8 cellular contexts compared by ENCODE assay signal in genomic region chr7:134316539-134317344, GRCh38. TPM values are rescaled to one million over a fixed set of nuclear protein-coding genes. Genes with fewer than 3 reads are reported as not detected.
A peak's percentile ranks its signal among the peaks of the same experiment; 100 is the strongest.
DNase-seq lines count a peak whose midpoint lies in the region; ATAC-seq, FAIRE-seq and TF ChIP-seq lines count a peak whose summit lies in the region.

A gene with protein sequence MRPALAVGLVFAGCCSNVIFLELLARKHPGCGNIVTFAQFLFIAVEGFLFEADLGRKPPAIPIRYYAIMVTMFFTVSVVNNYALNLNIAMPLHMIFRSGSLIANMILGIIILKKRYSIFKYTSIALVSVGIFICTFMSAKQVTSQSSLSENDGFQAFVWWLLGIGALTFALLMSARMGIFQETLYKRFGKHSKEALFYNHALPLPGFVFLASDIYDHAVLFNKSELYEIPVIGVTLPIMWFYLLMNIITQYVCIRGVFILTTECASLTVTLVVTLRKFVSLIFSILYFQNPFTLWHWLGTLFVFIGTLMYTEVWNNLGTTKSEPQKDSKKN (minus strand): TSS chr7:134316930. CDS start chr7:134316751, 179 bp downstream.

- H3K27me3 ChIP-seq in adrenal gland (no peaks in the 10 kb centered on the region), heart left ventricle (no peaks in the 10 kb centered on the region), upper lobe of left lung (no peaks in the 10 kb centered on the region)

- no peaks in the 10 kb centered on the region for H3K9me3 ChIP-seq in adrenal gland (replicated peaks in 1 of 3)
- no peaks in the 10 kb centered on the region for H3K9me3 ChIP-seq in heart left ventricle
- no peaks in the 10 kb centered on the region for H3K9me3 ChIP-seq in upper lobe of left lung

- ATAC-seq in HG02840 (IDR thresholded peaks at IDR 0.05; ENCODE audit: low FRiP score, unreplicated experiment) (peak; percentile 99), T-cell (replicated peaks in 1 of 4) (peak; percentile 98 to 99 (median 98)), heart left ventricle (peak; percentile 99 to 100 (median 100)), upper lobe of left lung (ENCODE audit: low FRiP score in 2 of 2) (peak; percentile 99 to 100)

- DNase-seq in GM12891 (ENCODE audit: insufficient read length, low spot score), result peak; percentile 91
- DNase-seq in NCI-H1436 treated with DMSO at 0.1 percent for 48 hours (lab: John Stamatoyannopoulos, UW), result peak; percentile 77
- DNase-seq in T-cell, result peak; percentile 88 to 97 (median 93)
- peak; percentile 96 to 99 (median 98) for DNase-seq in adrenal gland
- peak; percentile 96 to 98 (median 98) for DNase-seq in heart left ventricle
- peak; percentile 97 for DNase-seq in pons (ENCODE audit: low spot score)
- DNase-seq in upper lobe of left lung, result peak; percentile 96 to 99

- TF ChIP-seq EP300 in upper lobe of left lung (IDR thresholded peaks at IDR 0.05), result no peak

- peaks cover 0 to 6% of the 10 kb centered on the region in 2 donors for H3K27me3 Mint-ChIP-seq in T-cell

- TF ChIP-seq CTCF in adrenal gland (IDR thresholded peaks at IDR 0.05) (peak in 4 of 6 experiments; percentile 23 to 47 (median 40)), heart left ventricle (IDR thresholded peaks at IDR 0.05) (peak in 10 of 12 donors; percentile 8 to 52 (median 34)), upper lobe of left lung (IDR thresholded peaks at IDR 0.05) (peak; percentile 19 to 56 (median 36))

- POLR2A ChIA-PET in T-cell (lab: Charles Lee), result no interaction called here

- peak within 1 kb of the TSS; percentile 84 to 91 for H3K27ac Mint-ChIP-seq in T-cell

- intact Hi-C loops in adrenal gland (cut with DNase I) (no loop called here), heart left ventricle (cut with DNase I) (loop anchor here in 1 of 10 donors (5.0 kb wide), 1 partner anchor 189 kb away; the partner anchor contains the start of gene LRGUK)

- H3K4me1 ChIP-seq in adrenal gland (replicated peaks in 1 of 2) (peaks cover 5 to 7% of the 10 kb centered on the region in 2 donors), heart left ventricle (peaks cover 0 to 15% (median 7%) of the 10 kb centered on the region in 12 donors), upper lobe of left lung (peaks cover 0 to 16% (median 4%) of the 10 kb centered on the region in 4 donors)

- FAIRE-seq in GM12891 (lab: Jason Lieb, UNC), result peak; percentile 99

- H3K9me3 Mint-ChIP-seq in T-cell, result no peaks in the 10 kb centered on the region

- H3K36me3 ChIP-seq in adrenal gland (replicated peaks in 1 of 2), result no peaks in the 10 kb centered on the region
- no peaks in the 10 kb centered on the region for H3K36me3 ChIP-seq in heart left ventricle
- no peaks in the 10 kb centered on the region for H3K36me3 ChIP-seq in upper lobe of left lung

- peaks cover 4% of the 10 kb centered on the region for H3K36me3 Mint-ChIP-seq in T-cell

- H3K4me3 ChIP-seq in adrenal gland (peak within 1 kb of the TSS; percentile 76 to 99 (median 93)), heart left ventricle (peak within 1 kb of the TSS; percentile 66 to 100 (median 83)), upper lobe of left lung (peak within 1 kb of the TSS; percentile 90 to 99 (median 95))

- 0 to 1% (median 0%) methylated on average over 11 to 69 of the region's 69 CpGs for WGBS in adrenal gland, 4 donors
- WGBS in heart left ventricle, 4 donors, result 0% methylated on average over 20 to 69 of the region's 69 CpGs
- WGBS in upper lobe of left lung, 2 donors, result 0% methylated on average over 43 of the region's 69 CpGs; no CpG with 5 or more reads in 1 of the 2 donors

- CTCF ChIA-PET in T-cell (lab: Charles Lee), result interaction anchor here (0.5 to 1.9 kb wide), 9 partner anchors 12 to 1234 kb away, joined by 3 to 7 read pairs (median 4); partner anchors contain the start of genes AKR1B1 (in 1 of the 2) and CHCHD3 (in 1 of the 2)

- H3K4me3 Mint-ChIP-seq in T-cell, result peak within 1 kb of the TSS; percentile 91 to 96 (median 95)

- H3K4me1 Mint-ChIP-seq in T-cell, result peaks cover 16 to 24% (median 20%) of the 10 kb centered on the region in 3 donors

- H3K27ac ChIP-seq in adrenal gland, result peak within 1 kb of the TSS; percentile 34 to 94 (median 81)
- H3K27ac ChIP-seq in heart left ventricle, result peak within 1 kb of the TSS; percentile 13 to 88 (median 80)
- H3K27ac ChIP-seq in upper lobe of left lung, result peak within 1 kb of the TSS; percentile 67 to 86 (median 79)

- TF ChIP-seq POLR2A in GM12891 (IDR thresholded peaks at IDR 0.05; ENCODE audit: low read depth, low read length), result peak; percentile 39
- TF ChIP-seq POLR2A in adrenal gland (IDR thresholded peaks at IDR 0.05), result peak; percentile 15 to 55
- TF ChIP-seq POLR2A in heart left ventricle (IDR thresholded peaks at IDR 0.05), result peak in 1 of 2 donors; percentile 42
- peak in 2 of 4 donors; percentile 35 to 49 for TF ChIP-seq POLR2A in upper lobe of left lung (IDR thresholded peaks at IDR 0.05)

TF ChIP-seq in GM12891, 5 proteins besides CTCF, POLR2A, EP300 and RAD21:
- TF ChIP-seq POU2F2 (IDR thresholded peaks at IDR 0.05; ENCODE audit: low read depth, low read length) (0 out of 2 replicates have a peak, but pooled peaks have one; percentile 29), POLR2AphosphoS5 (IDR thresholded peaks at IDR 0.05; ENCODE audit: low read depth, low read length) (peak; percentile 41; the same call in 1 of the 2 replicates), PAX5 (IDR thresholded peaks at IDR 0.05; ENCODE audit: insufficient read depth, low read length, severe bottlenecking) (no peak), TAF1 (IDR thresholded peaks at IDR 0.05; ENCODE audit: low read depth, low read length) (peak; percentile 25), SPI1 (IDR thresholded peaks at IDR 0.05; ENCODE audit: low read depth, low read length) (peak; percentile 30; the same call in 1 of the 2 replicates)

RNA-seq across cellular contexts. Expression of the gene that starts here (rescaled TPM):
- polyA plus RNA-seq in GM12891 (2012; ENCODE audit: low read depth, missing spikeins), result 5.1 TPM
- total RNA-seq in T-cell (10 to 100 TPM; 12.6 to 14.0 (median 13.5) TPM), adrenal gland (10 to 100 TPM; 13.8 to 34.9 (median 18.1) TPM), heart left ventricle (1 to 10 TPM; 3.8 to 8.6 (median 5.7) TPM), upper lobe of left lung (10 to 100 TPM in 3 of 6 donors, 1 to 10 TPM in 3; 1.8 to 16.8 (median 11.2) TPM)
- polyA plus RNA-seq in adrenal gland (10 to 100 TPM in 1 of 3 donors, 1 to 10 TPM in 2; 6.9 to 28.2 (median 9.2) TPM), heart left ventricle (1 to 10 TPM; 2.6 to 4.9 TPM)

Comparison
In these comparisons a context has a peak if more than half of its experiments do, and no peak if none do; other contexts are left out.
1. Peak in every context shown above with its lines: DNase-seq, ATAC-seq, H3K4me3 ChIP-seq and H3K27ac ChIP-seq.